In the genomic region with DNA sequence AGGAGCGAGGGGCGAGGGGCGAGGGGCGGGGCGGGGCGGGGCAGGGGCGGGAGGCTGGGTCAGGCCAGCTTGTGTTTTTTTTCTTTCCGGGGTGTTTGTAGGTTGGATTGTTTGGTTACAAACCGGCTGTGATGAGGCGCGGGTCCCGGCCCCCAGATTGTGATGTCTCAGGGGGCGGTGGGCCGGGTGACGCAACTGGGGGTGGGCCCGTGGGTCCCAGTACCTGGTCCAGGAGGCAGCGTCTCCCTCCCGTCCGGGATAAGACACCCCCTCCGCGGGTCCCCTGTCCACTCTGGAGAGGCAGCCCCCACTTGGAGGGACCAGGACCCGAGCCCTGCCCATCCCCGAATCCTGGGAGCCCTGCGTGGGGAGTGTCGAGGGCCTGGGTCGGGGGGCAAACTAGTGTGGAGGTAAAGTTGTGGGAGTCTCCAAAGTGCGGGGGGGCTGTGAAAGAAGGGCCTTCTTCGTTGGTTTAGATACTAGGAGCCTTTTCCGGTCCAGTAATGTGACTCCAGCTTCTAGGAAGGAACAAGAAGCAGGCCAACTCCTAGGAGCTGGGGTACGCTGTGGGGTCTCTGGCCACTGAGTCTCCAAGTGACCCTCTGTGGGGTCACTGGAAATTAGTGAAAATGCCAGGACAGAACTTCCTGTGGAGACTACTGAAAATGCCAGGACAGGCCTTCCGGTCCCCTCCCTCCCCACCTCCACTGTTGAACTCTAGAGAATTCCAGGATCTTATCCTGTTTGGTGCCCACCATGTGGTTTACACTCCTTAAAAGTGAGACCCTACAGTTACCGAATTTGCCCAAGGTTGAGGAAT, we compare ENCODE assay signal across 8 cellular contexts. TPM values are rescaled to one million over a fixed set of nuclear protein-coding genes. Genes with fewer than 3 reads are reported as not detected.
DNase-seq lines count a peak whose midpoint lies in the region; FAIRE-seq and TF ChIP-seq lines count a peak whose summit lies in the region.

No MANE protein-coding gene starts in this region.

- WGBS in thyroid gland, 2 donors: 17 to 28% methylated on average over 20 to 23 of the region's 32 CpGs

- peak overlapping the region; percentile 45 for H3K4me2 ChIP-seq in keratinocyte (ENCODE audit: control insufficient read depth, extremely low read depth, insufficient read depth, low read depth, low read length)

- no peaks in the 10 kb centered on the region for H3K27me3 ChIP-seq in keratinocyte (ENCODE audit: control insufficient read depth, extremely low read depth, insufficient read depth, low read length)
- H3K27me3 ChIP-seq in thyroid gland: no peaks in the 10 kb centered on the region

- peak overlapping the region; percentile 57 for H3K9ac ChIP-seq in keratinocyte (ENCODE audit: control insufficient read depth, extremely low read depth, insufficient read depth, low read length)

- no peaks in the 10 kb centered on the region for H3K36me3 ChIP-seq in keratinocyte (ENCODE audit: control insufficient read depth in 2 of 2, extremely low read depth in 1 of 2, insufficient read depth in 2 of 2, low read length in 2 of 2)
- H3K36me3 ChIP-seq in thyroid gland: no peaks in the 10 kb centered on the region

- H4K20me1 ChIP-seq in keratinocyte (ENCODE audit: control insufficient read depth, extremely low read depth, insufficient read depth, low read length): no peaks in the 10 kb centered on the region

- dilution Hi-C loops in keratinocyte (cut with MboI; ENCODE audit: extremely low pct_ligation_motif_present, low sequenced_read_pairs): no loop called here

- TF ChIP-seq CTCF in keratinocyte (optimal IDR thresholded peaks at IDR 0.05 in 1 of 3, IDR thresholded peaks at IDR 0.05 in 1 of 3, conservative IDR thresholded peaks at IDR 0.05 in 1 of 3; ENCODE audit: extremely low read depth in 1 of 3, insufficient read depth in 2 of 3, low read length in 3 of 3) (no peak), thyroid gland (IDR thresholded peaks at IDR 0.05) (no peak)

- H3K4me1 Mint-ChIP-seq in activated T-helper 2 cell treated with anti-CD3 and anti-CD28 coated beads, Interferon-gamma antibody, Interleukin-2, Interleukin-4, amounts not matched to agents 10 μg/mL and 5 μg/mL and 100 μg/mL, durations not matched to agents 14 hours and 24 hours and 36 hours (ENCODE audit: low read depth): peaks cover 8% of the 10 kb centered on the region

- H2AFZ ChIP-seq in keratinocyte (ENCODE audit: control insufficient read depth, low read length): peak overlapping the region; percentile 10

- no peak overlapping the region for H3K27ac Mint-ChIP-seq in activated T-helper 2 cell treated with anti-CD3 and anti-CD28 coated beads, Interferon-gamma antibody, Interleukin-2, Interleukin-4, amounts not matched to agents 10 μg/mL and 5 μg/mL and 100 μg/mL, durations not matched to agents 14 hours and 24 hours and 36 hours

- H3K9me3 Mint-ChIP-seq in activated T-helper 2 cell treated with anti-CD3 and anti-CD28 coated beads, Interferon-gamma antibody, Interleukin-2, Interleukin-4, amounts not matched to agents 10 μg/mL and 5 μg/mL and 100 μg/mL, durations not matched to agents 14 hours and 24 hours and 36 hours: no peaks in the 10 kb centered on the region

- no peak overlapping the region for H3K27ac ChIP-seq in keratinocyte (ENCODE audit: control insufficient read depth, insufficient read depth, low read length)
- peak overlapping the region; percentile 58 to 79 (median 74) for H3K27ac ChIP-seq in thyroid gland

- H3K4me1 ChIP-seq in keratinocyte (ENCODE audit: control insufficient read depth, extremely low read depth, insufficient read depth, low read length) (peaks cover 28% of the 10 kb centered on the region), thyroid gland (peaks cover 13 to 16% of the 10 kb centered on the region in 2 donors)

- H3K4me3 Mint-ChIP-seq in activated T-helper 2 cell treated with anti-CD3 and anti-CD28 coated beads, Interferon-gamma antibody, Interleukin-2, Interleukin-4, amounts not matched to agents 10 μg/mL and 5 μg/mL and 100 μg/mL, durations not matched to agents 14 hours and 24 hours and 36 hours (ENCODE audit: low read depth): peak overlapping the region; percentile 50

- no peaks in the 10 kb centered on the region for H3K9me3 ChIP-seq in keratinocyte (ENCODE audit: control insufficient read depth, low read depth, low read length)
- H3K9me3 ChIP-seq in thyroid gland: no peaks in the 10 kb centered on the region

- no peak for FAIRE-seq in keratinocyte (lab: Jason Lieb, UNC)

- no peak for TF ChIP-seq POLR2A in thyroid gland (IDR thresholded peaks at IDR 0.05)

- H3K4me3 ChIP-seq in keratinocyte (ENCODE audit: control insufficient read depth in 2 of 3, extremely low read depth in 1 of 3, insufficient read depth in 2 of 3, low read depth in 1 of 3, low read length in 3 of 3): peak overlapping the region in 2 of 3 experiments; percentile 15 to 25
- H3K4me3 ChIP-seq in thyroid gland (replicated peaks in 1 of 3): peak overlapping the region in 2 of 3 donors; percentile 37 to 41

- H3K27me3 Mint-ChIP-seq in activated T-helper 2 cell treated with anti-CD3 and anti-CD28 coated beads, Interferon-gamma antibody, Interleukin-2, Interleukin-4, amounts not matched to agents 10 μg/mL and 5 μg/mL and 100 μg/mL, durations not matched to agents 14 hours and 24 hours and 36 hours (ENCODE audit: low read depth): peaks cover 50% of the 10 kb centered on the region

- DNase-seq in stimulated activated CD4-positive, alpha-beta T cell treated with anti-CD3 and anti-CD28 coated beads, Interleukin-2, amount 100 ng/mL, for 4 hours (ENCODE audit: low read depth): peak; percentile 2
- no peak for DNase-seq in stimulated activated CD4-positive, alpha-beta T cell treated with anti-CD3 and anti-CD28 coated beads, Interleukin-4, amount 100 ng/mL, for 4 hours
- DNase-seq in activated T-helper 2 cell treated with anti-CD3 and anti-CD28 coated beads, Interferon-gamma antibody, Interleukin-2, Interleukin-4, amounts not matched to agents 10 μg/mL and 5 μg/mL and 100 μg/mL, durations not matched to agents 14 hours and 24 hours and 36 hours (ENCODE audit: low spot score): no peak
- DNase-seq in keratinocyte (ENCODE audit: low read depth, low spot score) (no peak), thyroid gland (peak; percentile 17 to 27), cerebellar cortex (ENCODE audit: low spot score) (no peak), medulla oblongata (ENCODE audit: extremely low spot score) (no peak)
- DNase-seq in activated effector memory CD4-positive, alpha-beta T cell treated with anti-CD3 and anti-CD28 coated beads, Interleukin-2, amount 50 U/mL, for 16 hours: no peak

- no peaks in the 10 kb centered on the region for H3K9me1 ChIP-seq in keratinocyte (ENCODE audit: control insufficient read depth, extremely low read depth, insufficient read depth, low read length)

- intact Hi-C loops in activated T-helper 2 cell treated with anti-CD3 and anti-CD28 coated beads, Interferon-gamma antibody, Interleukin-2, Interleukin-4, amounts not matched to agents 10 μg/mL and 5 μg/mL and 100 μg/mL, durations not matched to agents 14 hours and 24 hours and 36 hours (cut with micrococcal nuclease): loop anchor here (5.0 kb wide), 1 partner anchor 163 kb away; a partner anchor contains a TSS
- intact Hi-C loops in thyroid gland (cut with DNase I): no loop called here

- no peaks in the 10 kb centered on the region for H3K36me3 Mint-ChIP-seq in activated T-helper 2 cell treated with anti-CD3 and anti-CD28 coated beads, Interferon-gamma antibody, Interleukin-2, Interleukin-4, amounts not matched to agents 10 μg/mL and 5 μg/mL and 100 μg/mL, durations not matched to agents 14 hours and 24 hours and 36 hours (ENCODE audit: low read depth)

- H3K79me2 ChIP-seq in keratinocyte (ENCODE audit: control insufficient read depth, insufficient read depth, low read length): no peaks in the 10 kb centered on the region

RNA-seq across cellular contexts. Expression of a gene that starts 0.6 kb away (rescaled TPM):
- total RNA-seq in activated T-helper 2 cell treated with anti-CD3 and anti-CD28 coated beads, Interferon-gamma antibody, Interleukin-2, Interleukin-4, amounts not matched to agents 10 μg/mL and 5 μg/mL and 100 μg/mL, durations not matched to agents 14 hours and 24 hours and 36 hours: 0.51 and 1.3 TPM in 2 replicates
- 2.9 to 7.0 TPM (median 6.1 TPM) in 3 replicates for polyA plus RNA-seq in keratinocyte
- polyA plus RNA-seq in keratinocyte (2011; ENCODE audit: low read depth): 13.8 TPM
- polyA plus RNA-seq in keratinocyte (2011; cell fraction: cytosol; rRNA removed): 6.1 and 9.6 TPM in 2 replicates
- polyA plus RNA-seq in keratinocyte (2011; cell fraction: nucleus; rRNA removed): 8.1 and 9.1 TPM in 2 replicates
- 4.1 and 8.5 TPM in 2 replicates for polyA plus RNA-seq in keratinocyte (2012; ENCODE audit: low replicate concordance)
- polyA minus RNA-seq in keratinocyte: 3.2 to 16.5 TPM (median 5.1 TPM) in 3 replicates
- polyA minus RNA-seq in keratinocyte (2011; cell fraction: cytosol; rRNA and poly(A)+ RNA removed): 5.6 TPM
- 5.5 and 13.3 TPM in 2 replicates for polyA minus RNA-seq in keratinocyte (2011; cell fraction: nucleus; rRNA and poly(A)+ RNA removed)
- 10 to 100 TPM; 15.3 to 29.9 (median 17.8) TPM for total RNA-seq in thyroid gland

Comparison
In these comparisons a context has a peak if more than half of its experiments do, and no peak if none do; other contexts are left out.
1. DNase-seq: peak in stimulated activated CD4-positive, alpha-beta T cell treated with anti-CD3 and anti-CD28 coated beads, Interleukin-2, amount 100 ng/mL, for 4 hours (single experiment) and thyroid gland (2 of 2); none in stimulated activated CD4-positive, alpha-beta T cell treated with anti-CD3 and anti-CD28 coated beads, Interleukin-4, amount 100 ng/mL, for 4 hours (0 of 2), activated T-helper 2 cell treated with anti-CD3 and anti-CD28 coated beads, Interferon-gamma antibody, Interleukin-2, Interleukin-4, amounts not matched to agents 10 μg/mL and 5 μg/mL and 100 μg/mL, durations not matched to agents 14 hours and 24 hours and 36 hours (single experiment), keratinocyte (single experiment), cerebellar cortex (single experiment), medulla oblongata (single experiment) and activated effector memory CD4-positive, alpha-beta T cell treated with anti-CD3 and anti-CD28 coated beads, Interleukin-2, amount 50 U/mL, for 16 hours (single experiment).